27 cellular contexts compared by ENCODE assay signal in the genomic region with DNA sequence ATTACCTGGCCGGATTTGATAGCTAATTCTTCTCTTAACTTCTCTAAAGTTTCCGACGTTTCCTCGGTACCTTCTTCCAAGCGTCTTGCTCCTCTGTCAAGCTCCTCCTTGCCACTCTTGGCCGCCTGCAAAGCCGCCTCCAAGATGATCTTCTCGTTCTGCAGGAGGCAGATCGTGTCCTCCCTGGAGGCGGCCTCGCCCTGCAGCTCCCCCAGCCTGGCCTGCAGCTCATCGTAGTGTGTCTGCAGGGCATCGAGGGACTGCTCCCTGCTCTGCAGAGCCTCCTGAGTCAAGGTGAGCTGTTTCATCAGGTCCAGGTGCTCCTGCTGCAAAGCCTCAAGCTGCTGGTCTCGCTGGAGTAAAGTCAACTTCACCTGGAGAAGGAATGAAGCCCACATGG.
"Had no signal": no experiment of that assay in that cellular context is flagged by ENCODE, and none has a peak within 500 bp of the region (broad histone marks: within the 10 kb centered on the region; RNA-seq: fewer than 3 reads in every experiment).

No MANE protein-coding gene starts in this region.

- H3K27ac ChIP-seq: colonic mucosa, esophagus muscularis mucosa, foreskin keratinocyte, gastroesophageal sphincter, heart left ventricle, left lung, neural progenitor cell, prostate gland, right atrium auricular region, sigmoid colon, thoracic aorta, tibial nerve, upper lobe of left lung, uterus had no signal

- H3K36me3 ChIP-seq: neural progenitor cell, uterus had no signal

- H3K4me2 ChIP-seq: neural progenitor cell had no signal

- H3K27me3 Mint-ChIP-seq: dendritic cell treated with granulocyte-macrophage colony-stimulating factor and Interleukin-4, amounts not matched to agents 40 ng/mL and 50 ng/mL, for 4 days; naive thymus-derived CD4-positive, alpha-beta T cell; stimulated activated memory B cell treated with anti-CD40 and anti-IgM and Interleukin-4, amounts not matched to agents 10 μg/mL and 1 μg/mL and 100 μg/mL, for 72 hours; stimulated activated naive CD8-positive, alpha-beta T cell treated with anti-CD3 and anti-CD28 coated beads, Interleukin-15, Interleukin-2, amounts not matched to agents 100 ng/mL and 50 ng/mL, for 24 hours had no signal

- H3K4me1 Mint-ChIP-seq: endodermal cell, nephron, neural progenitor cell had no signal

- H3K9me3 Mint-ChIP-seq: dendritic cell treated with granulocyte-macrophage colony-stimulating factor and Interleukin-4, amounts not matched to agents 40 ng/mL and 50 ng/mL, for 4 days; naive thymus-derived CD4-positive, alpha-beta T cell; neural progenitor cell; stimulated activated memory B cell treated with anti-CD40 and anti-IgM and Interleukin-4, amounts not matched to agents 10 μg/mL and 1 μg/mL and 100 μg/mL, for 72 hours; stimulated activated naive CD8-positive, alpha-beta T cell treated with anti-CD3 and anti-CD28 coated beads, Interleukin-15, Interleukin-2, amounts not matched to agents 100 ng/mL and 50 ng/mL, for 24 hours had no signal

- H3K4me3 ChIP-seq: colonic mucosa, esophagus muscularis mucosa, gastroesophageal sphincter, heart left ventricle, left lung, neural progenitor cell, prostate gland, right atrium auricular region, sigmoid colon, thoracic aorta, tibial nerve, upper lobe of left lung, uterus had no signal

- H3K9me3 ChIP-seq: colonic mucosa, esophagus muscularis mucosa, gastroesophageal sphincter, heart left ventricle, left lung, prostate gland, right atrium auricular region, sigmoid colon, thoracic aorta, tibial nerve, upper lobe of left lung, uterus had no signal

- H3K9ac ChIP-seq: neural progenitor cell had no signal

- H3K4me1 ChIP-seq: colonic mucosa, esophagus muscularis mucosa, foreskin keratinocyte, gastroesophageal sphincter, heart left ventricle, left lung, neural progenitor cell, prostate gland, right atrium auricular region, sigmoid colon, tibial nerve, upper lobe of left lung, uterus had no signal

- H3K4me3 Mint-ChIP-seq: dendritic cell treated with granulocyte-macrophage colony-stimulating factor and Interleukin-4, amounts not matched to agents 40 ng/mL and 50 ng/mL, for 4 days; endodermal cell; naive thymus-derived CD4-positive, alpha-beta T cell; nephron; neural progenitor cell; stimulated activated memory B cell treated with anti-CD40 and anti-IgM and Interleukin-4, amounts not matched to agents 10 μg/mL and 1 μg/mL and 100 μg/mL, for 72 hours; stimulated activated naive CD8-positive, alpha-beta T cell treated with anti-CD3 and anti-CD28 coated beads, Interleukin-15, Interleukin-2, amounts not matched to agents 100 ng/mL and 50 ng/mL, for 24 hours had no signal

- H3K27me3 ChIP-seq: colonic mucosa, esophagus muscularis mucosa, foreskin keratinocyte, gastroesophageal sphincter, heart left ventricle, left lung, neural progenitor cell, right atrium auricular region, sigmoid colon, tibial nerve, upper lobe of left lung, uterus had no signal

- H3K27ac Mint-ChIP-seq: dendritic cell treated with granulocyte-macrophage colony-stimulating factor and Interleukin-4, amounts not matched to agents 40 ng/mL and 50 ng/mL, for 4 days; endodermal cell; naive thymus-derived CD4-positive, alpha-beta T cell; nephron; neural progenitor cell; stimulated activated memory B cell treated with anti-CD40 and anti-IgM and Interleukin-4, amounts not matched to agents 10 μg/mL and 1 μg/mL and 100 μg/mL, for 72 hours; stimulated activated naive CD8-positive, alpha-beta T cell treated with anti-CD3 and anti-CD28 coated beads, Interleukin-15, Interleukin-2, amounts not matched to agents 100 ng/mL and 50 ng/mL, for 24 hours had no signal

- DNase-seq: colonic mucosa; effector CD8-positive, alpha-beta T cell; endodermal cell; foreskin keratinocyte; heart left ventricle; hippocampal formation; left cardiac atrium; mesendoderm; midbrain; naive thymus-derived CD4-positive, alpha-beta T cell; nucleus accumbens; sigmoid colon; stimulated activated CD4-positive, alpha-beta T cell treated with anti-CD3 and anti-CD28 coated beads, Interleukin-4, amount 100 ng/mL, for 4 hours; upper lobe of left lung; uterus had no signal

- H2AFZ ChIP-seq: neural progenitor cell had no signal
